ENCODE assay signal across 27 cellular contexts in genomic region chr2:223222397-223222796, GRCh38.
DNase-seq lines count a peak whose midpoint lies in the region; ATAC-seq, FAIRE-seq and TF ChIP-seq lines count a peak whose summit lies in the region.
"Had no signal": no experiment of that assay in that cellular context is flagged by ENCODE, and none has a peak within 500 bp of the region (broad histone marks: within the 10 kb centered on the region; RNA-seq: fewer than 3 reads in every experiment).

No MANE protein-coding gene starts in this region.

- H3K27ac Mint-ChIP-seq in astrocyte (ENCODE audit: unreplicated experiment) = no peak overlapping the region
- H3K27ac Mint-ChIP-seq: activated CD4-positive, alpha-beta T cell treated with anti-CD3 and anti-CD28 coated beads for 36 hours; activated naive CD8-positive, alpha-beta T cell; activated T-helper 17 cell treated with anti-CD3 and anti-CD28 coated beads, Interleukin-2, amount 50 U/mL, for 72 hours; nephron had no signal

- no peaks in the 10 kb centered on the region for H3K4me1 ChIP-seq in astrocyte (ENCODE audit: insufficient read depth, low read length)
- H3K4me1 ChIP-seq: colonic mucosa, heart left ventricle, upper lobe of left lung had no signal

- no peak overlapping the region for H2AFZ ChIP-seq in astrocyte (ENCODE audit: low read depth, low read length)

- H3K4me2 ChIP-seq in astrocyte (ENCODE audit: low read length) = no peak overlapping the region

- peak; percentile 26 for DNase-seq in Caki2 (ENCODE audit: low read depth)
- DNase-seq in M059J (ENCODE audit: low read depth) = peak; percentile 77
- peak; percentile 31 for DNase-seq in astrocyte (ENCODE audit: low read depth)
- DNase-seq in epidermal melanocyte (ENCODE audit: insufficient read length, low spot score) = no peak
- DNase-seq in RPMI8226 = no peak
- DNase-seq: activated CD4-positive, alpha-beta T cell treated with anti-CD3 and anti-CD28 coated beads for 36 hours; C1 segment of cervical spinal cord; colonic mucosa; GF-D8; HCEC 1CT; heart left ventricle; KBM-7; left ventricle myocardium superior; midbrain; NCI-H1694; NCI-H2171 treated with DMSO at 0.1 percent for 48 hours; NCI-H526 treated with DMSO at 0.1 percent for 48 hours; SHP77; sigmoid colon; upper lobe of left lung had no signal

- H3K36me3 ChIP-seq in astrocyte (ENCODE audit: insufficient read depth, low read length) = no peaks in the 10 kb centered on the region
- H3K36me3 ChIP-seq: colonic mucosa, heart left ventricle, sigmoid colon, upper lobe of left lung had no signal

- H3K36me3 Mint-ChIP-seq in astrocyte (ENCODE audit: low read depth, unreplicated experiment) = no peaks in the 10 kb centered on the region
- H3K36me3 Mint-ChIP-seq: activated naive CD8-positive, alpha-beta T cell had no signal

- no peak for ATAC-seq in GM18907 (IDR thresholded peaks at IDR 0.05; ENCODE audit: unreplicated experiment)
- no peak for ATAC-seq in HG03108 (IDR thresholded peaks at IDR 0.05; ENCODE audit: unreplicated experiment)
- ATAC-seq: activated CD4-positive, alpha-beta T cell treated with anti-CD3 and anti-CD28 coated beads for 36 hours; activated T-helper 17 cell treated with anti-CD3 and anti-CD28 coated beads, Interleukin-2, amount 50 U/mL, for 72 hours; heart left ventricle; left ventricle myocardium superior had no signal

- H3K4me1 Mint-ChIP-seq in astrocyte (ENCODE audit: low read depth, unreplicated experiment) = no peaks in the 10 kb centered on the region
- H3K4me1 Mint-ChIP-seq: activated CD4-positive, alpha-beta T cell treated with anti-CD3 and anti-CD28 coated beads for 36 hours; activated T-helper 17 cell treated with anti-CD3 and anti-CD28 coated beads, Interleukin-2, amount 50 U/mL, for 72 hours; nephron had no signal

- no peaks in the 10 kb centered on the region for H3K9me3 ChIP-seq in astrocyte (ENCODE audit: insufficient read depth, low read depth, low read length)
- H3K9me3 ChIP-seq: colonic mucosa, heart left ventricle, sigmoid colon, upper lobe of left lung had no signal

- H3K4me3 ChIP-seq in astrocyte (ENCODE audit: insufficient read depth, low read depth, low read length) = no peak overlapping the region
- H3K4me3 ChIP-seq: colonic mucosa, heart left ventricle, sigmoid colon, upper lobe of left lung had no signal

- in situ Hi-C loops in Caki2 (cut with HindIII; ENCODE audit: low pct_unique_long_range_greater_than_20kb, low sequenced_read_pairs) = no loop called here

- FAIRE-seq in astrocyte (lab: Jason Lieb, UNC) (no peak), islet of Langerhans (lab: Jason Lieb, UNC) (peak; percentile 24)
- FAIRE-seq: endometrium had no signal

- no peak for TF ChIP-seq CTCF in astrocyte (IDR thresholded peaks at IDR 0.05; ENCODE audit: insufficient read depth, low read depth, low read length)

- H3K9me3 Mint-ChIP-seq in astrocyte (ENCODE audit: unreplicated experiment) = no peaks in the 10 kb centered on the region

- no peaks in the 10 kb centered on the region for H3K79me2 ChIP-seq in astrocyte (ENCODE audit: insufficient read depth, low read length)

- H3K9ac ChIP-seq in astrocyte (ENCODE audit: low read length) = no peak overlapping the region

- no peak overlapping the region for H3K27ac ChIP-seq in astrocyte (ENCODE audit: low read depth, low read length)
- H3K27ac ChIP-seq: colonic mucosa, heart left ventricle, sigmoid colon, upper lobe of left lung had no signal

- H3K27me3 Mint-ChIP-seq in astrocyte (ENCODE audit: low read depth, unreplicated experiment) = peaks cover 6% of the 10 kb centered on the region
- H3K27me3 Mint-ChIP-seq: activated naive CD8-positive, alpha-beta T cell; activated T-helper 17 cell treated with anti-CD3 and anti-CD28 coated beads, Interleukin-2, amount 50 U/mL, for 72 hours had no signal

- no peaks in the 10 kb centered on the region for H4K20me1 ChIP-seq in astrocyte (ENCODE audit: insufficient read depth, low read length)

- no peak overlapping the region for H3K4me3 Mint-ChIP-seq in astrocyte (ENCODE audit: unreplicated experiment)
- H3K4me3 Mint-ChIP-seq: activated CD4-positive, alpha-beta T cell treated with anti-CD3 and anti-CD28 coated beads for 36 hours; activated naive CD8-positive, alpha-beta T cell; activated T-helper 17 cell treated with anti-CD3 and anti-CD28 coated beads, Interleukin-2, amount 50 U/mL, for 72 hours; nephron had no signal

- peaks cover 7% of the 10 kb centered on the region for H3K27me3 ChIP-seq in astrocyte (ENCODE audit: insufficient read depth, low read length)
- H3K27me3 ChIP-seq: colonic mucosa, heart left ventricle, sigmoid colon, upper lobe of left lung had no signal

Comparison
In these comparisons a context has a peak if more than half of its experiments do, and no peak if none do; other contexts are left out.
1. DNase-seq: peak in Caki2 (single experiment), M059J (single experiment) and astrocyte (single experiment); none in epidermal melanocyte (single experiment) and RPMI8226 (single experiment).